ENCODE assay signal across 2 cellular contexts in the genomic region with DNA sequence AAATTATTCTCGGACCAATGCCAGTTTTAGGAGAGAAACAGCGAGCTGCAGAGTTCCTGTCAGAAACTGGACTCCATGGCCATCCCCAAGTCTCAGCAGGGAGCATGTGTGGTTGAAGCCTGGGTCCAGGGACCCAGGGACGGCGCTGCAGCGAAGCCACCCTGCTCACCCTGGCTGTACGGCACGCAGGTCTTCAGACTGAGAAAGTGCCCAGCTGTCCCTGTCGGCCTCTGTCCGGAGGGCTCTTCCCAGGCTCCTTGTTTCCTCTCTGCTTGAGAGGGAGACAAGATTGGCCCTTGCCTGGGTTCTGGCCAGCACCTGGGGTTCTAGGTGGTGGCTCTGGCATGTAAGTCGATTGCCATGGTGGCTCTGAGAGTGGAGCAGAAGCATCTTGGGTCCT.
A peak's percentile ranks its signal among the peaks of the same experiment; 100 is the strongest.
TF ChIP-seq lines count a peak whose summit lies in the region.

No MANE protein-coding gene starts in this region.

TF ChIP-seq in GM23338, 12 proteins besides CTCF, POLR2A, EP300 and RAD21:
- TF ChIP-seq EZH2 (IDR thresholded peaks at IDR 0.05; ENCODE audit: low read depth, unreplicated experiment) (no peak), POLR2AphosphoS5 (IDR thresholded peaks at IDR 0.05; ENCODE audit: low read depth) (no peak), NANOG (IDR thresholded peaks at IDR 0.05; ENCODE audit: borderline replicate concordance) (no peak), ETS1 (IDR thresholded peaks at IDR 0.05) (no peak), ZNF462 (CRISPR knock-in tag; IDR thresholded peaks at IDR 0.05) (no peak), EZH2phosphoT487 (IDR thresholded peaks at IDR 0.05; ENCODE audit: unreplicated experiment) (no peak), CREB1 (CRISPR knock-in tag; IDR thresholded peaks at IDR 0.05; ENCODE audit: low read depth) (no peak), STAT1 (IDR thresholded peaks at IDR 0.05; ENCODE audit: unreplicated experiment) (no peak)

TF ChIP-seq in K562, 482 proteins besides CTCF, POLR2A, EP300 and RAD21:
- TF ChIP-seq XRCC4 (IDR thresholded peaks at IDR 0.05; ENCODE audit: extremely low read depth, insufficient read depth, insufficient read length) = no peak
- TF ChIP-seq POLR2AphosphoS2 (IDR thresholded peaks at IDR 0.05; ENCODE audit: low read length) = peak; percentile 35; the same call in 1 of the 2 replicates
